14 cellular contexts compared by ENCODE assay signal in the genomic region with DNA sequence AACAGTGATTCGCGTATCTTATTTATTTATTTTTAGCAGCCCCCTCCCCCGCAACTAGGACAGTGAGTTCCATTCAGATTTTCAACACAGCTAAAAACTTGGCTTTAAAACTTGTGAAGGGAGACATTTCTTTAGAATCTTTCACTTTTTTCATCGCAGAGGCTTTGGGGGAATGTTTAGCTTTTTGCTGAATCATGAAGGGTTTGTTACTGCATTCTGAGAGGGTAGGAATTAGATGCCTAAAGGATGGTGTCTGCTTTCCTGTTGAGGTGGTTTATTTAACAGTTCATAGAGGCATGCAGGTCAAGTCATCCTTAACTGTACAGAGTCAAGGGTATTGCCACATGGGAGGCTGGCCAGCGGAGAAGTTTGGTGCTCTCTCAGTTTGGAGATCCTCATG. TPM values are rescaled to one million over a fixed set of nuclear protein-coding genes. Genes with fewer than 3 reads are reported as not detected.
DNase-seq lines count a peak whose midpoint lies in the region; ATAC-seq and TF ChIP-seq lines count a peak whose summit lies in the region.
"Had no signal": no experiment of that assay in that cellular context is flagged by ENCODE, and none has a peak within 500 bp of the region (broad histone marks: within the 10 kb centered on the region; RNA-seq: fewer than 3 reads in every experiment).

No MANE protein-coding gene starts in this region.

- H3K4me2 ChIP-seq in KMS-11 = peak overlapping the region; percentile 87
- no peak overlapping the region for H3K4me2 ChIP-seq in neuronal stem cell (ENCODE audit: insufficient read depth, low read length, poor library complexity, severe bottlenecking)

- intact Hi-C loops in A673 (cut with micrococcal nuclease; ENCODE audit: unreplicated experiment) (no loop called here), esophagus squamous epithelium (cut with DNase I) (no loop called here)

- H3K14ac ChIP-seq in neuronal stem cell (ENCODE audit: low read length) = no peak overlapping the region

- H2BK15ac ChIP-seq in neuronal stem cell (ENCODE audit: low read length) = no peak overlapping the region

- H2BK12ac ChIP-seq in neuronal stem cell (ENCODE audit: low read length) = no peak overlapping the region

- H4K20me1 ChIP-seq in KMS-11 (ENCODE audit: insufficient read depth) = no peaks in the 10 kb centered on the region

- BruUV-seq in A673 (replicated peaks; lab: Mats Ljungman, UMichigan) = no TSS peak

- H3K27me3 ChIP-seq in A673 (replicated peaks; ENCODE audit: insufficient read depth, low read depth, low read length, poor library complexity) (no peaks in the 10 kb centered on the region), KMS-11 (ENCODE audit: insufficient read depth, low read depth) (no peaks in the 10 kb centered on the region), esophagus squamous epithelium (no peaks in the 10 kb centered on the region), neuronal stem cell (ENCODE audit: control insufficient read depth in 3 of 3, insufficient read depth in 3 of 3, low read depth in 1 of 3, low read length in 3 of 3) (no peaks in the 10 kb centered on the region)

- no peak overlapping the region for H3K4ac ChIP-seq in neuronal stem cell (ENCODE audit: low read length)

- no peaks in the 10 kb centered on the region for H3K79me1 ChIP-seq in neuronal stem cell (ENCODE audit: low read depth, low read length)

- H4K8ac ChIP-seq in neuronal stem cell (ENCODE audit: low read depth, low read length) = no peak overlapping the region

- H3K4me1 ChIP-seq in A673 (ENCODE audit: insufficient read depth, low read length, poor library complexity, severe bottlenecking) (peaks cover 28% of the 10 kb centered on the region), KMS-11 (ENCODE audit: low read depth, poor library complexity, severe bottlenecking) (peaks cover 55% of the 10 kb centered on the region), esophagus squamous epithelium (peaks cover 5 to 22% (median 10%) of the 10 kb centered on the region in 3 donors), neuronal stem cell (ENCODE audit: control insufficient read depth in 2 of 2, insufficient read depth in 1 of 2, low read depth in 1 of 2, low read length in 2 of 2) (peaks cover 15 to 33% of the 10 kb centered on the region in 2 donors)

- H3K18ac ChIP-seq in neuronal stem cell (ENCODE audit: low read length) = no peak overlapping the region

- DNase-seq in A673 (ENCODE audit: low spot score) = no peak
- DNase-seq in esophagus squamous epithelium (lab: John Stamatoyannopoulos, UW) = no peak
- no peak for DNase-seq in neuronal stem cell (ENCODE audit: low spot score)
- no peak for DNase-seq in pons (ENCODE audit: low spot score)
- no peak for DNase-seq in NCI-H1105 (lab: John Stamatoyannopoulos, UW)
- DNase-seq: activated T-cell treated with anti-CD3 and anti-CD28 coated beads, Interleukin-2, amount 50 U/mL, for 24 hours; NCI-H1105 treated with DMSO at 0.1 percent for 48 hours; NCI-H526; substantia nigra had no signal

- H2AFZ ChIP-seq in KMS-11 (ENCODE audit: low read depth) = no peak overlapping the region; the same call in 1 of the 2 replicates
- peak overlapping the region; percentile 92 for H2AFZ ChIP-seq in neuronal stem cell (ENCODE audit: low read length)

- H3K9ac ChIP-seq in KMS-11 (no peak overlapping the region), neuronal stem cell (ENCODE audit: low read depth, low read length, poor library complexity) (no peak overlapping the region)

- no peaks in the 10 kb centered on the region for H3K9me3 ChIP-seq in A673 (ENCODE audit: low read depth, low read length, poor library complexity, severe bottlenecking)
- H3K9me3 ChIP-seq in esophagus squamous epithelium = no peaks in the 10 kb centered on the region
- no peaks in the 10 kb centered on the region for H3K9me3 ChIP-seq in neuronal stem cell (replicated peaks in 1 of 2; ENCODE audit: control insufficient read depth in 2 of 2, insufficient read depth in 1 of 2, low read depth in 1 of 2, low read length in 2 of 2)

- ATAC-seq in GM19463 (IDR thresholded peaks at IDR 0.05; ENCODE audit: unreplicated experiment) (no peak), esophagus mucosa (no peak)

- H3K27ac ChIP-seq in A673 (ENCODE audit: low read depth, low read length, poor library complexity, severe bottlenecking) (peak overlapping the region; percentile 1), KMS-11 (peak overlapping the region; percentile 100), esophagus squamous epithelium (peak overlapping the region in 3 of 4 donors; percentile 29 to 96 (median 91)), neuronal stem cell (replicated peaks; ENCODE audit: low read length) (no peak overlapping the region)

- TF ChIP-seq CTCF in A673 (conservative IDR thresholded peaks at IDR 0.05; ENCODE audit: low read depth, low read length) = no peak
- no peak for TF ChIP-seq CTCF in KMS-11 (conservative IDR thresholded peaks at IDR 0.05; ENCODE audit: low read depth, low read length)
- no peak for TF ChIP-seq CTCF in esophagus squamous epithelium (IDR thresholded peaks at IDR 0.05)

- no peak overlapping the region for H2AK5ac ChIP-seq in neuronal stem cell (ENCODE audit: low read depth, low read length)

- CTCF ChIA-PET in A673 (lab: Charles Lee) = no interaction called here

- no peaks in the 10 kb centered on the region for H3K36me3 ChIP-seq in A673 (ENCODE audit: insufficient read depth, low read length, poor library complexity, severe bottlenecking)
- no peaks in the 10 kb centered on the region for H3K36me3 ChIP-seq in KMS-11 (ENCODE audit: insufficient read depth)
- no peaks in the 10 kb centered on the region for H3K36me3 ChIP-seq in esophagus squamous epithelium
- H3K36me3 ChIP-seq in neuronal stem cell (replicated peaks in 1 of 2; ENCODE audit: control insufficient read depth in 2 of 2, insufficient read depth in 2 of 2, low read length in 2 of 2) = no peaks in the 10 kb centered on the region

- 70 to 86% methylated on average over 5 of the region's 5 CpGs for WGBS in esophagus squamous epithelium, 2 donors
- no CpG with 5 or more reads among the region's 5 CpGs for WGBS in neuronal stem cell (ENCODE audit: extremely low coverage in 2 of 2, insufficient read length in 2 of 2, insufficient replicate concordance in 1 of 2), 2 donors

- H3K79me2 ChIP-seq in KMS-11 (ENCODE audit: insufficient read depth, low read depth) = 0 out of 2 replicates have a peak, but pooled peaks cover 5% of the 10 kb centered on the region

- no peak overlapping the region for H2BK5ac ChIP-seq in neuronal stem cell (ENCODE audit: low read length)

- no peak for TF ChIP-seq POLR2A in esophagus squamous epithelium (IDR thresholded peaks at IDR 0.05)

- H3K4me3 ChIP-seq in A673 (ENCODE audit: low read depth, low read length, poor library complexity, severe bottlenecking) = no peak overlapping the region
- H3K4me3 ChIP-seq in KMS-11 (IDR thresholded peaks at IDR 0.05; ENCODE audit: insufficient read depth, low read depth, low read length) = no peak overlapping the region
- H3K4me3 ChIP-seq in esophagus squamous epithelium = no peak overlapping the region
- no peak overlapping the region for H3K4me3 ChIP-seq in neuronal stem cell (ENCODE audit: low read length in 2 of 2)

- no peak overlapping the region for H2BK120ac ChIP-seq in neuronal stem cell (ENCODE audit: low read depth, low read length)

- no peak overlapping the region for H3K23ac ChIP-seq in neuronal stem cell (ENCODE audit: low read depth, low read length, poor library complexity)

- no peak overlapping the region for H4K91ac ChIP-seq in neuronal stem cell (ENCODE audit: low read depth, low read length, poor library complexity)

- POLR2A ChIA-PET in A673 (lab: Charles Lee; ENCODE audit: low non-redundant PET) = no interaction called here

RNA-seq across cellular contexts. Expression of a gene that starts 36.6 kb away (rescaled TPM):
- 31.6 and 42.0 TPM in 2 replicates for total RNA-seq in A673 (2021)
- 1 to 10 TPM in 1 of 4 donors, not detected in 3; 1.2 TPM for total RNA-seq in esophagus squamous epithelium
- 5.2 TPM for polyA plus RNA-seq in neuronal stem cell (2013, experiment 1 of 2)
- 5.1 TPM for polyA plus RNA-seq in neuronal stem cell (2013, experiment 2 of 2)
- total RNA-seq in esophagus mucosa = not detected
- total RNA-seq: bronchial epithelial cell had no signal
- polyA plus RNA-seq: keratinocyte had no signal

Comparison
In these comparisons a context has a peak if more than half of its experiments do, and no peak if none do; other contexts are left out.
1. RNA of a gene that starts 36.6 kb away (total RNA-seq): 31.6 to 42.0 TPM in A673; 1.2 TPM in esophagus squamous epithelium and not detected in esophagus mucosa (single experiment); every median in the first group is over 10 times any median in the second.